ENCODE assay signal across 8 cellular contexts in the genomic region with DNA sequence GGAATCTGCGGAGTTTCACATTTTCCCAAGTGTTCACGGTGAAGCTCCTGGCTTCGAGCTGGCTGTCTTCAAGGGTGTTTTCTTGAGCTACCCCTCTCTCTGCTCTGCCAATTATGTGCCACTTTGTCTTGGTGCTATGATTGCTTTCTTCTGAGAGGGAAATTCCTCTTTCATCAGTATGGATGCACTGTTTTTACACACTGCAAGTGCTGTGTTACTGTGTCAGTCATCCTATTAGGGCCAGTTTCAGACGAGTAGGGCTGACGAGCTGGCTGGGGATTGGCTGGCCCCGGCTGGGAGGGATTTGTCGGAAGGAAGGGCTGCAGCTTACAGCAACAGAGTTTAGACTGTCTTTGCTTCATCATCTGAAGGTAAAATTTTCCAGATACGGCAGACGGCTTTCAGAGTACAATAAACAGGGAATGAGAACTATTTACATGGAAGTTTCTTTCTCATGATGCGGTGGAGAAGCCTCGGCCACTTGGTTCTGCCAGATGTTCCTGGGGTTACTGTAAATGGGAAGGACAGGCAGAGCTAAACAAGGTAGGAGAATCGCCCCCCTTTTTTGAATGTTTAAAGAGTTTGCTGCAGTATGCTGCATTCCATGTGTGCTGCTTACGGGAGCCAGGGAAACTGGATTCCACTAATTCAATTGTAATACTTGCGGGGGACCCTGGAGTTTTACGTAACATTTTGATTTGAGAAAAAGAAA. TPM values are rescaled to one million over a fixed set of nuclear protein-coding genes. Genes with fewer than 3 reads are reported as not detected.
DNase-seq lines count a peak whose midpoint lies in the region; ATAC-seq and TF ChIP-seq lines count a peak whose summit lies in the region.

Gene MBNL2, plus strand, starts transcription at position 345 of the 712 bp plus-strand sequence. CDS start 53,903 bp downstream, outside the sequence.

- H3K79me2 ChIP-seq in OCI-LY7 (ENCODE audit: insufficient read depth, low read depth, low read length): peaks cover 49% of the 10 kb centered on the region

- peak within 1 kb of the TSS; percentile 94 for H3K4me2 ChIP-seq in OCI-LY7 (ENCODE audit: low read length)

- DNase-seq in D341Med (ENCODE audit: low spot score): peak; percentile 91
- peak; percentile 27 for DNase-seq in HuH-7 (ENCODE audit: low spot score)
- DNase-seq in OCI-LY7 (ENCODE audit: low spot score): peak; percentile 74
- DNase-seq in activated T-cell treated with anti-CD3 and anti-CD28 coated beads for 48 hours (ENCODE audit: low read depth): peak; percentile 78
- DNase-seq in epithelial cell of prostate (ENCODE audit: low read depth, low spot score): peak; percentile 72
- DNase-seq in mucosa of gallbladder (ENCODE audit: low spot score): peak; percentile 93
- DNase-seq in stimulated activated CD8-positive, alpha-beta memory T cell treated with anti-CD3 and anti-CD28 coated beads, Interleukin-4, amount 100 ng/mL, for 24 hours (ENCODE audit: low read depth): peak; percentile 68

- no peak for TF ChIP-seq CTCF in OCI-LY7 (conservative IDR thresholded peaks at IDR 0.05; ENCODE audit: low read length)

- peaks cover 31% of the 10 kb centered on the region for H3K4me1 ChIP-seq in OCI-LY7 (ENCODE audit: insufficient read depth, low read length, poor library complexity, severe bottlenecking)

- H3K36me3 ChIP-seq in OCI-LY7 (ENCODE audit: insufficient read depth, low read length): no peaks in the 10 kb centered on the region

- H4K20me1 ChIP-seq in OCI-LY7 (ENCODE audit: insufficient read depth, low read length): no peaks in the 10 kb centered on the region

- H3K9me3 ChIP-seq in OCI-LY7 (ENCODE audit: low read length): no peaks in the 10 kb centered on the region

- POLR2A ChIA-PET in OCI-LY7 (lab: Charles Lee): interaction anchor here (0.7 to 1.5 kb wide), 5 partner anchors 8 to 73 kb away, joined by 3 to 5 read pairs (median 3); no protein-coding TSS in a partner anchor

- CTCF ChIA-PET in OCI-LY7 (lab: Charles Lee; ENCODE audit: unreplicated experiment): interaction anchor here (0.6 kb wide), 1 partner anchor 75 kb away, joined by 3 read pairs; no protein-coding TSS in a partner anchor

- TSS peak; percentile 77 for BruUV-seq in OCI-LY7 (replicated peaks; lab: Mats Ljungman, UMichigan)

- ATAC-seq in GM21526 (IDR thresholded peaks at IDR 0.05; ENCODE audit: low FRiP score, unreplicated experiment): peak; percentile 99

- H2AFZ ChIP-seq in OCI-LY7 (ENCODE audit: low read length): peak within 1 kb of the TSS; percentile 93

- H3K27ac ChIP-seq in OCI-LY7 (ENCODE audit: low read depth, low read length, poor library complexity, severe bottlenecking) (peak within 1 kb of the TSS; percentile 65), epithelial cell of prostate (peak within 1 kb of the TSS; percentile 76)

- H3K4me3 ChIP-seq in OCI-LY7 (ENCODE audit: low read depth, low read length, poor library complexity, severe bottlenecking): peak within 1 kb of the TSS; percentile 89

- intact Hi-C loops in OCI-LY7 (cut with micrococcal nuclease; ENCODE audit: unreplicated experiment): loop anchor here (10.0 kb wide), 1 partner anchor 123 kb away; no protein-coding TSS in a partner anchor

- H3K9me2 ChIP-seq in OCI-LY7 (ENCODE audit: insufficient read depth, low read length): no peaks in the 10 kb centered on the region

RNA-seq across cellular contexts. Expression of gene MBNL2, which starts in this region (rescaled TPM):
- 1.6 and 2.7 TPM in 2 replicates for total RNA-seq in OCI-LY7 (2014; rRNA removed; shearing (Covaris generic))
- 7.4 and 8.7 TPM in 2 replicates for total RNA-seq in OCI-LY7 (2022)
- 74.7 TPM for total RNA-seq in mucosa of gallbladder

Comparison
In these comparisons a context has a peak if more than half of its experiments do, and no peak if none do; other contexts are left out.
1. Peak in every context shown above with its lines: DNase-seq, ATAC-seq, H3K4me3 ChIP-seq and H3K27ac ChIP-seq.
2. DNase-seq: peak in every context shown above with its lines; median percentile 93 in mucosa of gallbladder; 91 in D341Med; 78 in activated T-cell treated with anti-CD3 and anti-CD28 coated beads for 48 hours; 74 in OCI-LY7; 72 in epithelial cell of prostate; 68 in stimulated activated CD8-positive, alpha-beta memory T cell treated with anti-CD3 and anti-CD28 coated beads, Interleukin-4, amount 100 ng/mL, for 24 hours; 27 in HuH-7.